ENCODE assay signal across 11 cellular contexts in genomic region chr21:28742527-28742926, GRCh38.
A peak's percentile ranks its signal among the peaks of the same experiment; 100 is the strongest.
DNase-seq lines count a peak whose midpoint lies in the region; ATAC-seq and TF ChIP-seq lines count a peak whose summit lies in the region.
"Had no signal": no experiment of that assay in that cellular context is flagged by ENCODE, and none has a peak within 500 bp of the region (broad histone marks: within the 10 kb centered on the region; RNA-seq: fewer than 3 reads in every experiment).

No MANE protein-coding gene starts in this region.

- no peak overlapping the region for H3K4me2 ChIP-seq in DOHH2 (ENCODE audit: low read length)

- H3K36me3 Mint-ChIP-seq in nephron (ENCODE audit: low read depth): no peaks in the 10 kb centered on the region

- H3K9me3 Mint-ChIP-seq in nephron: no peaks in the 10 kb centered on the region

- H3K4me1 Mint-ChIP-seq in nephron: peaks cover 36% of the 10 kb centered on the region

- H3K9me2 ChIP-seq in DOHH2 (replicated peaks; ENCODE audit: control insufficient read depth, low read length): no peaks in the 10 kb centered on the region

- peak overlapping the region; percentile 20 to 77 (median 73) for H3K27ac Mint-ChIP-seq in nephron

- H3K27me3 Mint-ChIP-seq in nephron (ENCODE audit: low read depth): no peaks in the 10 kb centered on the region

- peak; percentile 0 for DNase-seq in NCI-H2171 (lab: John Stamatoyannopoulos, UW)
- DNase-seq in dermis blood vessel endothelial cell: peak; percentile 73
- DNase-seq: central memory CD4-positive, alpha-beta T cell; GF-D8; NCI-H226 had no signal

- no peaks in the 10 kb centered on the region for H3K79me2 ChIP-seq in DOHH2 (ENCODE audit: control insufficient read depth, low read length)

- H4K20me1 ChIP-seq in DOHH2 (ENCODE audit: control insufficient read depth, insufficient read depth, low read depth, low read length): no peaks in the 10 kb centered on the region

- ATAC-seq in HG03571 (IDR thresholded peaks at IDR 0.05; ENCODE audit: unreplicated experiment) (no peak), GM21423 (IDR thresholded peaks at IDR 0.05; ENCODE audit: unreplicated experiment) (no peak), GM19324 (IDR thresholded peaks at IDR 0.05; ENCODE audit: low FRiP score, unreplicated experiment) (no peak), HG02840 (IDR thresholded peaks at IDR 0.05; ENCODE audit: low FRiP score, unreplicated experiment) (no peak)

- no peaks in the 10 kb centered on the region for H3K9me3 ChIP-seq in DOHH2 (ENCODE audit: control insufficient read depth, insufficient read depth, low read length)

- no peaks in the 10 kb centered on the region; the same call in 1 of the 2 replicates for H3K27me3 ChIP-seq in DOHH2 (ENCODE audit: control insufficient read depth, low read length)

- TF ChIP-seq CTCF in DOHH2 (IDR thresholded peaks at IDR 0.05; ENCODE audit: low read depth, low read length, poor library complexity, severe bottlenecking) (peak; percentile 18), nephron (IDR thresholded peaks at IDR 0.05; ENCODE audit: unreplicated experiment in 3 of 3) (peak in 2 of 3 experiments; percentile 44 to 47)

- H3F3A ChIP-seq in DOHH2 (ENCODE audit: control insufficient read depth, insufficient read depth): no peaks in the 10 kb centered on the region

- H3K27ac ChIP-seq in DOHH2 (ENCODE audit: low read depth, low read length): no peak overlapping the region

- H3K4me3 Mint-ChIP-seq in nephron: no peak overlapping the region

- no peak overlapping the region for H3K4me3 ChIP-seq in DOHH2 (ENCODE audit: low read length)

- H3K36me3 ChIP-seq in DOHH2 (ENCODE audit: control insufficient read depth, low read length): no peaks in the 10 kb centered on the region

- peaks cover 6% of the 10 kb centered on the region for H3K4me1 ChIP-seq in DOHH2 (ENCODE audit: control insufficient read depth, low read length)
